16 cellular contexts compared by ENCODE assay signal in genomic region chr18:59813942-59814341, GRCh38.
A peak's percentile ranks its signal among the peaks of the same experiment; 100 is the strongest.
DNase-seq lines count a peak whose midpoint lies in the region; TF ChIP-seq lines count a peak whose summit lies in the region.
"Had no signal": no experiment of that assay in that cellular context is flagged by ENCODE, and none has a peak within 500 bp of the region (broad histone marks: within the 10 kb centered on the region; RNA-seq: fewer than 3 reads in every experiment).

No MANE protein-coding gene starts in this region.

- no peaks in the 10 kb centered on the region for H3K27me3 ChIP-seq in mesenchymal stem cell (ENCODE audit: control insufficient read depth in 1 of 2, insufficient read depth in 1 of 2, low read length in 2 of 2)

- no peaks in the 10 kb centered on the region for H3K36me3 Mint-ChIP-seq in activated T-helper 2 cell treated with anti-CD3 and anti-CD28 coated beads, Interferon-gamma antibody, Interleukin-2, Interleukin-4, amounts not matched to agents 10 μg/mL and 5 μg/mL and 100 μg/mL, durations not matched to agents 14 hours and 24 hours and 36 hours (ENCODE audit: low read depth)
- H3K36me3 Mint-ChIP-seq: CD4-positive, alpha-beta memory T cell had no signal

- TF ChIP-seq CTCF in AG10803 (conservative IDR thresholded peaks at IDR 0.05; ENCODE audit: low read length) (no peak), astrocyte of the spinal cord (IDR thresholded peaks at IDR 0.05; ENCODE audit: low read depth, low read length) (no peak)

- H2BK12ac ChIP-seq in mesenchymal stem cell (ENCODE audit: low read length in 2 of 2): no peak overlapping the region

- H3K9me3 ChIP-seq in mesenchymal stem cell (ENCODE audit: control insufficient read depth, low read length): no peaks in the 10 kb centered on the region
- H3K9me3 ChIP-seq: A549 had no signal

- peaks cover 37% of the 10 kb centered on the region for H3K27me3 Mint-ChIP-seq in activated T-helper 2 cell treated with anti-CD3 and anti-CD28 coated beads, Interferon-gamma antibody, Interleukin-2, Interleukin-4, amounts not matched to agents 10 μg/mL and 5 μg/mL and 100 μg/mL, durations not matched to agents 14 hours and 24 hours and 36 hours (ENCODE audit: low read depth)

- no peak overlapping the region for H3K27ac ChIP-seq in mesenchymal stem cell (ENCODE audit: low read length, poor library complexity, severe bottlenecking)

- DNase-seq in AG10803 (ENCODE audit: low read depth): peak; percentile 17
- peak; percentile 55 for DNase-seq in HCEC 1CT
- peak; percentile 33 for DNase-seq in astrocyte of the spinal cord (ENCODE audit: low read depth, low spot score)
- DNase-seq in mesenchymal stem cell: no peak
- DNase-seq in activated T-helper 2 cell treated with anti-CD3 and anti-CD28 coated beads, Interferon-gamma antibody, Interleukin-2, Interleukin-4, amounts not matched to agents 10 μg/mL and 5 μg/mL and 100 μg/mL, durations not matched to agents 14 hours and 24 hours and 36 hours (ENCODE audit: low spot score): no peak
- no peak for DNase-seq in NCI-H1930 (lab: John Stamatoyannopoulos, UW)
- no peak for DNase-seq in KBM-7
- DNase-seq in SIG-M5 treated with dmso at 0.1 percent for 504 hours (lab: John Stamatoyannopoulos, UW; ENCODE audit: unreplicated experiment): no peak
- DNase-seq: CD4-positive, alpha-beta memory T cell; DND-41; GOT3; Karpas-422; NCI-H2029; NCI-H524; SIG-M5 had no signal

- H3K4ac ChIP-seq in mesenchymal stem cell (ENCODE audit: low read depth in 1 of 2, low read length in 2 of 2): no peak overlapping the region

- H2BK5ac ChIP-seq in mesenchymal stem cell (ENCODE audit: low read depth, low read length, poor library complexity, severe bottlenecking): no peak overlapping the region

- no peak overlapping the region for H3K4me2 ChIP-seq in mesenchymal stem cell (ENCODE audit: low read length, poor library complexity, severe bottlenecking)
- H3K4me2 ChIP-seq: A549 had no signal

- in situ Hi-C loops in astrocyte of the spinal cord (cut with HindIII; ENCODE audit: low sequenced_read_pairs) (no loop called here), KBM-7 (cut with MboI; ENCODE audit: low pct_unique_long_range_greater_than_20kb, low sequenced_read_pairs) (no loop called here)

- peaks cover 2% of the 10 kb centered on the region for H3K4me1 Mint-ChIP-seq in activated T-helper 2 cell treated with anti-CD3 and anti-CD28 coated beads, Interferon-gamma antibody, Interleukin-2, Interleukin-4, amounts not matched to agents 10 μg/mL and 5 μg/mL and 100 μg/mL, durations not matched to agents 14 hours and 24 hours and 36 hours (ENCODE audit: low read depth)

- H3K14ac ChIP-seq in mesenchymal stem cell (ENCODE audit: low read length in 2 of 2): no peak overlapping the region

- no peaks in the 10 kb centered on the region for H3K4me1 ChIP-seq in mesenchymal stem cell (ENCODE audit: control insufficient read depth, insufficient read depth, low read depth, low read length)
- H3K4me1 ChIP-seq: A549 had no signal

- H3K4me3 ChIP-seq in AG10803 (ENCODE audit: low read length) (no peak overlapping the region), astrocyte of the spinal cord (ENCODE audit: low read depth, low read length) (no peak overlapping the region), mesenchymal stem cell (ENCODE audit: insufficient read depth in 1 of 2, low read depth in 1 of 2, low read length in 2 of 2) (no peak overlapping the region)
- H3K4me3 ChIP-seq: A549 had no signal

- WGBS in mesenchymal stem cell: 8% methylated on average over 1 of the region's 1 CpG

- H3K27ac Mint-ChIP-seq in activated T-helper 2 cell treated with anti-CD3 and anti-CD28 coated beads, Interferon-gamma antibody, Interleukin-2, Interleukin-4, amounts not matched to agents 10 μg/mL and 5 μg/mL and 100 μg/mL, durations not matched to agents 14 hours and 24 hours and 36 hours: no peak overlapping the region

- H4K91ac ChIP-seq in mesenchymal stem cell (ENCODE audit: low read length): no peak overlapping the region

- H2AK5ac ChIP-seq in mesenchymal stem cell (ENCODE audit: low read length, severe bottlenecking): no peak overlapping the region

- no peak overlapping the region for H2BK15ac ChIP-seq in mesenchymal stem cell (ENCODE audit: low read depth, poor library complexity, severe bottlenecking)

- H3K4me3 Mint-ChIP-seq in activated T-helper 2 cell treated with anti-CD3 and anti-CD28 coated beads, Interferon-gamma antibody, Interleukin-2, Interleukin-4, amounts not matched to agents 10 μg/mL and 5 μg/mL and 100 μg/mL, durations not matched to agents 14 hours and 24 hours and 36 hours (ENCODE audit: low read depth): no peak overlapping the region
- H3K4me3 Mint-ChIP-seq: CD4-positive, alpha-beta memory T cell had no signal

- H3K79me1 ChIP-seq in mesenchymal stem cell (replicated peaks; ENCODE audit: low read length, poor library complexity, severe bottlenecking): no peaks in the 10 kb centered on the region

- H3K36me3 ChIP-seq in mesenchymal stem cell (ENCODE audit: control insufficient read depth in 1 of 2, insufficient read depth in 2 of 2, low read depth in 1 of 2, low read length in 2 of 2): no peaks in the 10 kb centered on the region

- peak overlapping the region; percentile 69 for H3K9ac ChIP-seq in mesenchymal stem cell (ENCODE audit: low read length)

- H2AFZ ChIP-seq in mesenchymal stem cell (ENCODE audit: low read depth, low read length): no peak overlapping the region

- H3K23ac ChIP-seq in mesenchymal stem cell (ENCODE audit: low read length in 2 of 2): no peak overlapping the region

- no peaks in the 10 kb centered on the region for H3K9me3 Mint-ChIP-seq in activated T-helper 2 cell treated with anti-CD3 and anti-CD28 coated beads, Interferon-gamma antibody, Interleukin-2, Interleukin-4, amounts not matched to agents 10 μg/mL and 5 μg/mL and 100 μg/mL, durations not matched to agents 14 hours and 24 hours and 36 hours

- intact Hi-C loops in activated T-helper 2 cell treated with anti-CD3 and anti-CD28 coated beads, Interferon-gamma antibody, Interleukin-2, Interleukin-4, amounts not matched to agents 10 μg/mL and 5 μg/mL and 100 μg/mL, durations not matched to agents 14 hours and 24 hours and 36 hours (cut with micrococcal nuclease): loop anchor here (5.0 kb wide), 1 partner anchor 52 kb away; no protein-coding TSS in a partner anchor

- H2BK120ac ChIP-seq in mesenchymal stem cell (ENCODE audit: low read depth, low read length): no peak overlapping the region

- no peak overlapping the region for H3K18ac ChIP-seq in mesenchymal stem cell (ENCODE audit: low read depth in 1 of 2, low read length in 2 of 2)

- H4K8ac ChIP-seq in mesenchymal stem cell (ENCODE audit: low read length): no peak overlapping the region

Comparison
In these comparisons a context has a peak if more than half of its experiments do, and no peak if none do; other contexts are left out.
1. DNase-seq: peak in AG10803 (single experiment), HCEC 1CT (single experiment) and astrocyte of the spinal cord (single experiment); none in mesenchymal stem cell (single experiment), activated T-helper 2 cell treated with anti-CD3 and anti-CD28 coated beads, Interferon-gamma antibody, Interleukin-2, Interleukin-4, amounts not matched to agents 10 μg/mL and 5 μg/mL and 100 μg/mL, durations not matched to agents 14 hours and 24 hours and 36 hours (single experiment), NCI-H1930 (0 of 2), KBM-7 (single experiment) and SIG-M5 treated with dmso at 0.1 percent for 504 hours (single experiment).